25 cellular contexts compared by ENCODE assay signal in genomic region chr10:24844742-24845141, GRCh38.
"Had no signal": no experiment of that assay in that cellular context is flagged by ENCODE, and none has a peak within 500 bp of the region (broad histone marks: within the 10 kb centered on the region; RNA-seq: fewer than 3 reads in every experiment).

No MANE protein-coding gene starts in this region.

- H3K27me3 ChIP-seq: dorsolateral prefrontal cortex, esophagus muscularis mucosa, foreskin keratinocyte, gastroesophageal sphincter, heart left ventricle, hepatocyte had no signal

- H3K4me1 Mint-ChIP-seq: immature natural killer cell, naive B cell had no signal

- H3K27ac ChIP-seq: coronary artery, dorsolateral prefrontal cortex, esophagus muscularis mucosa, foreskin keratinocyte, gastroesophageal sphincter, heart left ventricle, hepatocyte, left ventricle myocardium inferior, lower lobe of right lung had no signal

- H3K27ac Mint-ChIP-seq: mesothelial cell of epicardium, naive B cell had no signal

- H3K9me3 Mint-ChIP-seq: immature natural killer cell had no signal

- H3K4me3 ChIP-seq: coronary artery, dorsolateral prefrontal cortex, esophagus muscularis mucosa, gastroesophageal sphincter, heart left ventricle, hepatocyte, left ventricle myocardium inferior, lower lobe of right lung, mucosa of descending colon had no signal

- H3K79me2 ChIP-seq: hepatocyte had no signal

- H3K4me1 ChIP-seq: esophagus muscularis mucosa, gastroesophageal sphincter, lower lobe of right lung had no signal

- H3K4me2 ChIP-seq: hepatocyte had no signal

- H3K36me3 Mint-ChIP-seq: immature natural killer cell, mesothelial cell of epicardium, naive B cell had no signal

- DNase-seq: dermis blood vessel endothelial cell; dorsolateral prefrontal cortex; effector CD4-positive, alpha-beta T cell; effector memory CD4-positive, alpha-beta T cell; foreskin keratinocyte; heart left ventricle; hypothalamus; immature natural killer cell; islet precursor cell; kidney; kidney glomerular epithelial cell; left colon; left ventricle myocardium inferior; lower lobe of right lung; mesenchymal stem cell; mucosa of descending colon; naive B cell had no signal

- H3K4me3 Mint-ChIP-seq: immature natural killer cell, mesothelial cell of epicardium, naive B cell had no signal

- FAIRE-seq: endothelial cell of umbilical vein, frontal cortex, kidney had no signal

- ATAC-seq: foreskin keratinocyte, gastroesophageal sphincter, heart left ventricle, left colon, left lobe of liver, lower lobe of right lung, mucosa of descending colon had no signal

- H2AFZ ChIP-seq: hepatocyte had no signal

- H3K9me3 ChIP-seq: esophagus muscularis mucosa, gastroesophageal sphincter, heart left ventricle, left ventricle myocardium inferior, lower lobe of right lung, mucosa of descending colon had no signal

- H3K36me3 ChIP-seq: esophagus muscularis mucosa, gastroesophageal sphincter, heart left ventricle, left ventricle myocardium inferior, lower lobe of right lung had no signal
